ENCODE assay signal across 15 cellular contexts in genomic region chr10:64174666-64175265, GRCh38.
DNase-seq lines count a peak whose midpoint lies in the region; ATAC-seq and TF ChIP-seq lines count a peak whose summit lies in the region.
"Had no signal": no experiment of that assay in that cellular context is flagged by ENCODE, and none has a peak within 500 bp of the region (broad histone marks: within the 10 kb centered on the region; RNA-seq: fewer than 3 reads in every experiment).

No MANE protein-coding gene starts in this region.

- no peak overlapping the region for H3K4me2 ChIP-seq in MM.1S (ENCODE audit: low read depth, low read length)
- H3K4me2 ChIP-seq: A549, BLaER1 had no signal

- H3K27ac ChIP-seq in WERI-Rb-1 (peak overlapping the region; percentile 89), MM.1S (ENCODE audit: low read length) (no peak overlapping the region)
- H3K27ac ChIP-seq: A549, BLaER1, GM23248 had no signal

- no peaks in the 10 kb centered on the region for H3K36me3 Mint-ChIP-seq in glutamatergic neuron (ENCODE audit: unreplicated experiment)
- no peaks in the 10 kb centered on the region for H3K36me3 Mint-ChIP-seq in activated T-cell treated with anti-CD3 and anti-CD28 coated beads, Interleukin-2, amount 50 U/mL, for 72 hours (ENCODE audit: insufficient read depth in 2 of 2)
- H3K36me3 Mint-ChIP-seq: CD8-positive, alpha-beta memory T cell had no signal

- H3K4me1 Mint-ChIP-seq in glutamatergic neuron (ENCODE audit: low read depth, unreplicated experiment), result peaks cover 35% of the 10 kb centered on the region
- H3K4me1 Mint-ChIP-seq in activated T-cell treated with anti-CD3 and anti-CD28 coated beads, Interleukin-2, amount 50 U/mL, for 72 hours (ENCODE audit: low read depth), result no peaks in the 10 kb centered on the region
- H3K4me1 Mint-ChIP-seq: CD8-positive, alpha-beta memory T cell had no signal

- H3K79me2 ChIP-seq in MM.1S (ENCODE audit: low read length), result no peaks in the 10 kb centered on the region

- no peaks in the 10 kb centered on the region for H4K20me1 ChIP-seq in MM.1S (ENCODE audit: insufficient read depth, low read length)
- H4K20me1 ChIP-seq: BLaER1 had no signal

- H3K36me3 ChIP-seq in WERI-Rb-1 (no peaks in the 10 kb centered on the region), MM.1S (replicated peaks; ENCODE audit: insufficient read depth, low read length) (no peaks in the 10 kb centered on the region)
- H3K36me3 ChIP-seq: BLaER1 had no signal

- H3F3A ChIP-seq in MM.1S (ENCODE audit: insufficient read depth, low read length), result no peaks in the 10 kb centered on the region

- peak; percentile 33 to 73 for DNase-seq in NCI-H524 (lab: John Stamatoyannopoulos, UW)
- peak; percentile 23 for DNase-seq in WERI-Rb-1
- DNase-seq in glutamatergic neuron, result no peak
- DNase-seq in putamen (ENCODE audit: low spot score), result peak; percentile 58
- DNase-seq in MM.1S, result no peak
- DNase-seq in Ammon's horn (ENCODE audit: low spot score), result no peak
- DNase-seq in activated T-cell treated with anti-CD3 and anti-CD28 coated beads, Interleukin-2, amount 50 U/mL, for 72 hours, result no peak
- DNase-seq: Caco-2; CD8-positive, alpha-beta memory T cell; DND-41; GF-D8; GM23248 had no signal

- peak overlapping the region; percentile 29 for H3K4me3 ChIP-seq in WERI-Rb-1 (ENCODE audit: low read depth, low read length)
- no peak overlapping the region for H3K4me3 ChIP-seq in MM.1S (ENCODE audit: low read length)
- H3K4me3 ChIP-seq: A549, BLaER1, GM23248 had no signal

- no peaks in the 10 kb centered on the region for H3K27me3 ChIP-seq in WERI-Rb-1 (ENCODE audit: insufficient read depth, low read depth, severe bottlenecking)
- no peaks in the 10 kb centered on the region for H3K27me3 ChIP-seq in MM.1S (replicated peaks; ENCODE audit: insufficient read depth, low read length)
- H3K27me3 ChIP-seq: BLaER1 had no signal

- ATAC-seq in activated T-cell treated with anti-CD3 and anti-CD28 coated beads, Interleukin-2, amount 50 U/mL, for 72 hours (replicated peaks in 1 of 2), result no peak
- ATAC-seq: A549, HCT116 had no signal

- no peak for TF ChIP-seq CTCF in WERI-Rb-1 (IDR thresholded peaks at IDR 0.05; ENCODE audit: low read depth, low read length)
- TF ChIP-seq CTCF in glutamatergic neuron (IDR thresholded peaks at IDR 0.05; ENCODE audit: partially characterized antibody, unreplicated experiment), result no peak
- TF ChIP-seq CTCF in MM.1S (IDR thresholded peaks at IDR 0.05; ENCODE audit: low read length), result no peak

- H3K9ac ChIP-seq in MM.1S (ENCODE audit: low read length), result no peak overlapping the region
- H3K9ac ChIP-seq: BLaER1, GM23248 had no signal

- H3K4me3 Mint-ChIP-seq in glutamatergic neuron (ENCODE audit: unreplicated experiment), result peak overlapping the region; percentile 48
- no peak overlapping the region for H3K4me3 Mint-ChIP-seq in activated T-cell treated with anti-CD3 and anti-CD28 coated beads, Interleukin-2, amount 50 U/mL, for 72 hours
- H3K4me3 Mint-ChIP-seq: CD8-positive, alpha-beta memory T cell had no signal

- H3K9me2 ChIP-seq in MM.1S (replicated peaks; ENCODE audit: insufficient read depth, low read length), result no peaks in the 10 kb centered on the region

- H3K4me1 ChIP-seq in MM.1S (ENCODE audit: low read length), result no peaks in the 10 kb centered on the region
- H3K4me1 ChIP-seq: A549, BLaER1, Caco-2 had no signal

- no peak overlapping the region for H2AFZ ChIP-seq in MM.1S (ENCODE audit: low read length)
- H2AFZ ChIP-seq: GM23248 had no signal

- H3K27me3 Mint-ChIP-seq in glutamatergic neuron (ENCODE audit: unreplicated experiment), result peaks cover 10% of the 10 kb centered on the region
- no peaks in the 10 kb centered on the region for H3K27me3 Mint-ChIP-seq in activated T-cell treated with anti-CD3 and anti-CD28 coated beads, Interleukin-2, amount 50 U/mL, for 72 hours (ENCODE audit: low read depth)
- H3K27me3 Mint-ChIP-seq: CD8-positive, alpha-beta memory T cell had no signal

- H3K9me3 ChIP-seq in WERI-Rb-1 (ENCODE audit: severe bottlenecking), result no peaks in the 10 kb centered on the region
- no peaks in the 10 kb centered on the region for H3K9me3 ChIP-seq in MM.1S (replicated peaks; ENCODE audit: insufficient read depth, low read length)
- H3K9me3 ChIP-seq: A549, Caco-2 had no signal

- peak overlapping the region; percentile 98 for H3K27ac Mint-ChIP-seq in glutamatergic neuron (ENCODE audit: unreplicated experiment)
- no peak overlapping the region for H3K27ac Mint-ChIP-seq in activated T-cell treated with anti-CD3 and anti-CD28 coated beads, Interleukin-2, amount 50 U/mL, for 72 hours
- H3K27ac Mint-ChIP-seq: CD8-positive, alpha-beta memory T cell had no signal

- H3K9me3 Mint-ChIP-seq in glutamatergic neuron (ENCODE audit: unreplicated experiment), result peaks cover 10% of the 10 kb centered on the region
- peaks cover 0 to 5% of the 10 kb centered on the region in 2 donors for H3K9me3 Mint-ChIP-seq in activated T-cell treated with anti-CD3 and anti-CD28 coated beads, Interleukin-2, amount 50 U/mL, for 72 hours

Comparison
In these comparisons a context has a peak if more than half of its experiments do, and no peak if none do; other contexts are left out.
1. DNase-seq: peak in NCI-H524 (2 of 2), WERI-Rb-1 (single experiment) and putamen (single experiment); none in glutamatergic neuron (single experiment), MM.1S (single experiment), Ammon's horn (single experiment) and activated T-cell treated with anti-CD3 and anti-CD28 coated beads, Interleukin-2, amount 50 U/mL, for 72 hours (0 of 2).